ENCODE assay signal across 8 cellular contexts in genomic region chr10:125057158-125058001, GRCh38.
DNase-seq lines count a peak whose midpoint lies in the region; ATAC-seq and TF ChIP-seq lines count a peak whose summit lies in the region.

No MANE protein-coding gene starts in this region.

- H3K36me3 Mint-ChIP-seq in activated CD8-positive, alpha-beta T cell treated with anti-CD3 and anti-CD28 coated beads for 36 hours (ENCODE audit: low read depth): no peaks in the 10 kb centered on the region
- no peaks in the 10 kb centered on the region for H3K36me3 Mint-ChIP-seq in activated CD8-positive, alpha-beta T cell treated with anti-CD3 and anti-CD28 coated beads, Interleukin-2, amount 10 ng/mL, durations not matched to agents 7 days and 5 days (ENCODE audit: low read depth)

- no peak for TF ChIP-seq CTCF in activated CD8-positive, alpha-beta T cell treated with anti-CD3 and anti-CD28 coated beads for 36 hours (IDR thresholded peaks at IDR 0.05)
- no peak for TF ChIP-seq CTCF in psoas muscle (IDR thresholded peaks at IDR 0.05)

- CTCF ChIA-PET in activated CD8-positive, alpha-beta T cell treated with anti-CD3 and anti-CD28 coated beads for 36 hours (lab: Charles Lee): interaction anchor here (0.9 to 1.4 kb wide), 2 partner anchors 9 to 12 kb away, joined by 3 to 10 read pairs; no protein-coding TSS in a partner anchor
- CTCF ChIA-PET in activated CD8-positive, alpha-beta T cell treated with anti-CD3 and anti-CD28 coated beads, Interleukin-2, amount 10 ng/mL, durations not matched to agents 7 days and 5 days (lab: Charles Lee): interaction anchor here (2.0 kb wide), 1 partner anchor 10 kb away, joined by 7 read pairs; no protein-coding TSS in a partner anchor

- no peaks in the 10 kb centered on the region for H3K9me3 Mint-ChIP-seq in activated CD8-positive, alpha-beta T cell treated with anti-CD3 and anti-CD28 coated beads for 36 hours
- no peaks in the 10 kb centered on the region for H3K9me3 Mint-ChIP-seq in activated CD8-positive, alpha-beta T cell treated with anti-CD3 and anti-CD28 coated beads, Interleukin-2, amount 10 ng/mL, durations not matched to agents 7 days and 5 days (ENCODE audit: insufficient read depth)

- POLR2A ChIA-PET in activated CD8-positive, alpha-beta T cell treated with anti-CD3 and anti-CD28 coated beads for 36 hours (lab: Charles Lee): no interaction called here
- POLR2A ChIA-PET in activated CD8-positive, alpha-beta T cell treated with anti-CD3 and anti-CD28 coated beads, Interleukin-2, amount 10 ng/mL, durations not matched to agents 7 days and 5 days (lab: Charles Lee): interaction anchor here (0.6 kb wide), 1 partner anchor 12 kb away, joined by 3 read pairs; no protein-coding TSS in a partner anchor

- 16 to 48% (median 21%) methylated on average over 20 of the region's 20 CpGs for WGBS in adipose tissue, 3 donors
- 14 to 27% (median 15%) methylated on average over 20 of the region's 20 CpGs for WGBS in psoas muscle, 3 donors

- H3K27ac Mint-ChIP-seq in activated CD8-positive, alpha-beta T cell treated with anti-CD3 and anti-CD28 coated beads for 36 hours: no peak overlapping the region
- H3K27ac Mint-ChIP-seq in activated CD8-positive, alpha-beta T cell treated with anti-CD3 and anti-CD28 coated beads, Interleukin-2, amount 10 ng/mL, durations not matched to agents 7 days and 5 days: no peak overlapping the region

- no peaks in the 10 kb centered on the region for H3K27me3 ChIP-seq in psoas muscle (ENCODE audit: insufficient read depth in 3 of 3, low read length in 2 of 3)

- H3K27ac ChIP-seq in adipose tissue (ENCODE audit: low read depth, low read length) (peak overlapping the region; percentile 61), psoas muscle (peak overlapping the region; percentile 80)

- H3K4me3 Mint-ChIP-seq in activated CD8-positive, alpha-beta T cell treated with anti-CD3 and anti-CD28 coated beads for 36 hours: no peak overlapping the region
- H3K4me3 Mint-ChIP-seq in activated CD8-positive, alpha-beta T cell treated with anti-CD3 and anti-CD28 coated beads, Interleukin-2, amount 10 ng/mL, durations not matched to agents 7 days and 5 days: no peak overlapping the region

- H3K27me3 Mint-ChIP-seq in activated CD8-positive, alpha-beta T cell treated with anti-CD3 and anti-CD28 coated beads for 36 hours: peaks cover 31% of the 10 kb centered on the region
- peaks cover 7% of the 10 kb centered on the region for H3K27me3 Mint-ChIP-seq in activated CD8-positive, alpha-beta T cell treated with anti-CD3 and anti-CD28 coated beads, Interleukin-2, amount 10 ng/mL, durations not matched to agents 7 days and 5 days (ENCODE audit: low read depth)

- intact Hi-C loops in activated CD8-positive, alpha-beta T cell treated with anti-CD3 and anti-CD28 coated beads for 36 hours (cut with micrococcal nuclease): no loop called here
- intact Hi-C loops in left cardiac atrium (cut with DNase I) (loop anchor here (5.0 to 10.0 kb wide), 2 partner anchors 55 to 63 kb away; no protein-coding TSS in a partner anchor), psoas muscle (cut with DNase I) (no loop called here)

- H3K36me3 ChIP-seq in psoas muscle (ENCODE audit: insufficient read depth in 1 of 2, low read depth in 1 of 2): no peaks in the 10 kb centered on the region

- H3K9me3 ChIP-seq in psoas muscle: no peaks in the 10 kb centered on the region

- DNase-seq in activated CD8-positive, alpha-beta T cell treated with anti-CD3 and anti-CD28 coated beads for 36 hours: peak; percentile 14
- no peak for DNase-seq in activated CD8-positive, alpha-beta T cell treated with anti-CD3 and anti-CD28 coated beads, Interleukin-2, amount 10 ng/mL, durations not matched to agents 7 days and 5 days
- DNase-seq in left cardiac atrium (peak; percentile 61), psoas muscle (peak; percentile 59 to 76), NCI-H1436 treated with DMSO at 0.1 percent for 48 hours (lab: John Stamatoyannopoulos, UW) (no peak)
- no peak for DNase-seq in central memory CD4-positive, alpha-beta T cell

- peak; percentile 27 for ATAC-seq in activated CD8-positive, alpha-beta T cell treated with anti-CD3 and anti-CD28 coated beads for 36 hours
- no peak for ATAC-seq in activated CD8-positive, alpha-beta T cell treated with anti-CD3 and anti-CD28 coated beads, Interleukin-2, amount 10 ng/mL, durations not matched to agents 7 days and 5 days
- ATAC-seq in left cardiac atrium (peak; percentile 78 to 80), psoas muscle (peak; percentile 48 to 50 (median 50)), HG03039 (IDR thresholded peaks at IDR 0.05; ENCODE audit: unreplicated experiment) (no peak)

- peaks cover 87% of the 10 kb centered on the region for H3K4me1 ChIP-seq in psoas muscle

- H3K4me1 Mint-ChIP-seq in activated CD8-positive, alpha-beta T cell treated with anti-CD3 and anti-CD28 coated beads for 36 hours (ENCODE audit: low read depth): no peaks in the 10 kb centered on the region
- no peaks in the 10 kb centered on the region for H3K4me1 Mint-ChIP-seq in activated CD8-positive, alpha-beta T cell treated with anti-CD3 and anti-CD28 coated beads, Interleukin-2, amount 10 ng/mL, durations not matched to agents 7 days and 5 days (ENCODE audit: low read depth)

- peak overlapping the region; percentile 21 for H3K4me3 ChIP-seq in psoas muscle

Comparison
In these comparisons a context has a peak if more than half of its experiments do, and no peak if none do; other contexts are left out.
1. ATAC-seq: peak in activated CD8-positive, alpha-beta T cell treated with anti-CD3 and anti-CD28 coated beads for 36 hours (single experiment), left cardiac atrium (2 of 2) and psoas muscle (4 of 4); none in activated CD8-positive, alpha-beta T cell treated with anti-CD3 and anti-CD28 coated beads, Interleukin-2, amount 10 ng/mL, durations not matched to agents 7 days and 5 days (single experiment) and HG03039 (single experiment).
2. DNase-seq: peak in activated CD8-positive, alpha-beta T cell treated with anti-CD3 and anti-CD28 coated beads for 36 hours (single experiment), left cardiac atrium (single experiment) and psoas muscle (2 of 2); none in activated CD8-positive, alpha-beta T cell treated with anti-CD3 and anti-CD28 coated beads, Interleukin-2, amount 10 ng/mL, durations not matched to agents 7 days and 5 days (single experiment), central memory CD4-positive, alpha-beta T cell (single experiment) and NCI-H1436 treated with DMSO at 0.1 percent for 48 hours (single experiment).
3. intact Hi-C loops: an anchor here in left cardiac atrium (5.0 to 10.0 kb wide); none called in activated CD8-positive, alpha-beta T cell treated with anti-CD3 and anti-CD28 coated beads for 36 hours and psoas muscle.